Comparison of ENCODE assay signal across 8 cellular contexts in genomic region chr6:125153541-125154183, GRCh38. TPM values are rescaled to one million over a fixed set of nuclear protein-coding genes. Genes with fewer than 3 reads are reported as not detected.
DNase-seq lines count a peak whose midpoint lies in the region; ATAC-seq, FAIRE-seq and TF ChIP-seq lines count a peak whose summit lies in the region.

TSS of gene TPD52L1 (plus strand) at chr6:125153773. CDS start at chr6:125153952, 179 bp downstream.

- H3K27me3 ChIP-seq in adipocyte (replicated peaks; ENCODE audit: control insufficient read depth, insufficient read depth, low read length) (no peaks in the 10 kb centered on the region), pancreas (no peaks in the 10 kb centered on the region), tibial nerve (no peaks in the 10 kb centered on the region)

- no peak within 1 kb of the TSS for H3K9ac ChIP-seq in SK-N-MC (ENCODE audit: insufficient read length)
- H3K9ac ChIP-seq in adipocyte (ENCODE audit: low read length) = peak within 1 kb of the TSS; percentile 77

- peak; percentile 72 for DNase-seq in EH (ENCODE audit: low read depth)
- DNase-seq in H4 (ENCODE audit: low spot score) = peak; percentile 44
- peak; percentile 34 for DNase-seq in Kasumi-1 (lab: John Stamatoyannopoulos, UW)
- DNase-seq in SK-N-MC (ENCODE audit: low read depth, low spot score) = no peak
- DNase-seq in adipocyte (ENCODE audit: low read depth) = peak; percentile 87
- peak; percentile 93 for DNase-seq in cardiac septum (ENCODE audit: low spot score)
- DNase-seq in pancreas = peak; percentile 89 to 94 (median 90)
- peak; percentile 30 to 60 for DNase-seq in tibial nerve (ENCODE audit: low spot score in 2 of 2)

- H3K9me3 ChIP-seq in SK-N-MC (ENCODE audit: low read depth, low read length) = no peaks in the 10 kb centered on the region
- no peaks in the 10 kb centered on the region for H3K9me3 ChIP-seq in adipocyte (ENCODE audit: control insufficient read depth, low read length)
- H3K9me3 ChIP-seq in pancreas = no peaks in the 10 kb centered on the region
- no peaks in the 10 kb centered on the region for H3K9me3 ChIP-seq in tibial nerve

- intact Hi-C loops in cardiac septum (cut with DNase I) = loop anchor here (2.0 to 5.0 kb wide), 2 partner anchors 43 to 149 kb away; partner anchors contain the start of gene HDDC2
- intact Hi-C loops in pancreas (cut with DNase I) = loop anchor here in 1 of 3 donors (10.0 kb wide), 1 partner anchor 141 kb away; no protein-coding TSS in a partner anchor

- peak; percentile 92 to 97 (median 96) for ATAC-seq in pancreas

- H3K27ac ChIP-seq in SK-N-MC (no peak within 1 kb of the TSS), pancreas (peak within 1 kb of the TSS; percentile 29 to 78 (median 66)), tibial nerve (peak within 1 kb of the TSS in 3 of 4 donors; percentile 30 to 80 (median 72))

- no peaks in the 10 kb centered on the region for H3K36me3 ChIP-seq in SK-N-MC (ENCODE audit: insufficient read depth, low read length)
- H3K36me3 ChIP-seq in adipocyte (ENCODE audit: control insufficient read depth, insufficient read depth, low read length, severe bottlenecking) = no peaks in the 10 kb centered on the region
- no peaks in the 10 kb centered on the region for H3K36me3 ChIP-seq in pancreas
- H3K36me3 ChIP-seq in tibial nerve = no peaks in the 10 kb centered on the region

- peak in 1 of 2 donors; percentile 42 for TF ChIP-seq EP300 in tibial nerve (IDR thresholded peaks at IDR 0.05)

- 0% methylated on average over 46 of the region's 46 CpGs for WGBS in pancreas, 2 donors
- 1% methylated on average over 43 to 46 of the region's 46 CpGs for WGBS in tibial nerve, 2 donors

- TF ChIP-seq POLR2A in tibial nerve (IDR thresholded peaks at IDR 0.05) = no peak

- peak; percentile 73 to 84 (median 77) for TF ChIP-seq CTCF in pancreas (IDR thresholded peaks at IDR 0.05)
- peak; percentile 63 to 86 (median 83) for TF ChIP-seq CTCF in tibial nerve (IDR thresholded peaks at IDR 0.05)

- no peak for FAIRE-seq in pancreas (lab: Jason Lieb, UNC)

- H3K4me1 ChIP-seq in adipocyte (ENCODE audit: control insufficient read depth, insufficient read depth, low read length) = peaks cover 23% of the 10 kb centered on the region
- H3K4me1 ChIP-seq in pancreas = peaks cover 0 to 7% (median 5%) of the 10 kb centered on the region in 3 donors
- H3K4me1 ChIP-seq in tibial nerve = peaks cover 0 to 18% (median 7%) of the 10 kb centered on the region in 4 donors

- H3K4me3 ChIP-seq in SK-N-MC (peak within 1 kb of the TSS; percentile 73), adipocyte (ENCODE audit: low read length) (peak within 1 kb of the TSS; percentile 88), pancreas (peak within 1 kb of the TSS; percentile 66 to 84 (median 72)), tibial nerve (peak within 1 kb of the TSS; percentile 41 to 66 (median 60))

RNA-seq across cellular contexts. Expression of gene TPD52L1, which starts in this region (rescaled TPM):
- total RNA-seq in H4 (2014; rRNA removed; shearing (Covaris generic)) = 3.4 and 4.5 TPM in 2 replicates
- total RNA-seq in cardiac septum (91.0 TPM), pancreas (10 to 100 TPM; 22.5 to 51.6 (median 26.1) TPM), tibial nerve (10 to 100 TPM; 28.8 to 55.0 (median 45.6) TPM)
- polyA plus RNA-seq in pancreas = 10 to 100 TPM; 21.2 to 22.0 TPM
